Comparison of ENCODE assay signal across 1 cellular context in genomic region chr18:61551586-61551985, GRCh38.
TF ChIP-seq lines count a peak whose summit lies in the region.

No MANE protein-coding gene starts in this region.

TF ChIP-seq in H1, 55 proteins besides CTCF, POLR2A, EP300 and RAD21 (continued from another document):
- TF ChIP-seq CEBPB (IDR thresholded peaks at IDR 0.05; ENCODE audit: low read depth, low read length), result no peak
- TF ChIP-seq SP4 (IDR thresholded peaks at IDR 0.05; ENCODE audit: low read length), result no peak
- TF ChIP-seq BRCA1 (IDR thresholded peaks at IDR 0.05; ENCODE audit: low read depth, low read length), result no peak
- no peak for TF ChIP-seq CBX8 (IDR thresholded peaks at IDR 0.05; ENCODE audit: borderline replicate concordance, low read depth, low read length)
- TF ChIP-seq PHF8 (conservative IDR thresholded peaks at IDR 0.05; ENCODE audit: low read depth, low read length), result no peak
- TF ChIP-seq TCF12 (IDR thresholded peaks at IDR 0.05; ENCODE audit: low read depth, low read length), result no peak
- TF ChIP-seq SRF (IDR thresholded peaks at IDR 0.05; ENCODE audit: low read depth, low read length), result no peak
- TF ChIP-seq JUND (IDR thresholded peaks at IDR 0.05; ENCODE audit: low read length), result no peak
- TF ChIP-seq KDM1A (IDR thresholded peaks at IDR 0.05; ENCODE audit: borderline replicate concordance, low read length), result no peak
- TF ChIP-seq KDM4A (IDR thresholded peaks at IDR 0.05; ENCODE audit: low read depth, low read length, severe bottlenecking), result no peak
- TF ChIP-seq SAP30 (IDR thresholded peaks at IDR 0.05; ENCODE audit: insufficient read depth, insufficient replicate concordance, low read length), result no peak
- no peak for TF ChIP-seq JUN (IDR thresholded peaks at IDR 0.05; ENCODE audit: low read depth, low read length)
- TF ChIP-seq GABPA (IDR thresholded peaks at IDR 0.05; ENCODE audit: borderline replicate concordance, insufficient read depth, low read length), result no peak
- TF ChIP-seq FOSL1 (IDR thresholded peaks at IDR 0.05; ENCODE audit: insufficient read depth, low read depth, low read length), result no peak
- no peak for TF ChIP-seq CHD1 (IDR thresholded peaks at IDR 0.05; ENCODE audit: low read depth, low read length)
- TF ChIP-seq ATF2 (IDR thresholded peaks at IDR 0.05; ENCODE audit: low read length), result no peak
- no peak for TF ChIP-seq POU5F1 (IDR thresholded peaks at IDR 0.05; ENCODE audit: low read depth, low read length)
- no peak for TF ChIP-seq POLR2AphosphoS5 (IDR thresholded peaks at IDR 0.05; ENCODE audit: low read depth, low read length)
- no peak for TF ChIP-seq CHD2 (IDR thresholded peaks at IDR 0.05; ENCODE audit: low read length)
